1 cellular context compared by ENCODE assay signal in the genomic region with DNA sequence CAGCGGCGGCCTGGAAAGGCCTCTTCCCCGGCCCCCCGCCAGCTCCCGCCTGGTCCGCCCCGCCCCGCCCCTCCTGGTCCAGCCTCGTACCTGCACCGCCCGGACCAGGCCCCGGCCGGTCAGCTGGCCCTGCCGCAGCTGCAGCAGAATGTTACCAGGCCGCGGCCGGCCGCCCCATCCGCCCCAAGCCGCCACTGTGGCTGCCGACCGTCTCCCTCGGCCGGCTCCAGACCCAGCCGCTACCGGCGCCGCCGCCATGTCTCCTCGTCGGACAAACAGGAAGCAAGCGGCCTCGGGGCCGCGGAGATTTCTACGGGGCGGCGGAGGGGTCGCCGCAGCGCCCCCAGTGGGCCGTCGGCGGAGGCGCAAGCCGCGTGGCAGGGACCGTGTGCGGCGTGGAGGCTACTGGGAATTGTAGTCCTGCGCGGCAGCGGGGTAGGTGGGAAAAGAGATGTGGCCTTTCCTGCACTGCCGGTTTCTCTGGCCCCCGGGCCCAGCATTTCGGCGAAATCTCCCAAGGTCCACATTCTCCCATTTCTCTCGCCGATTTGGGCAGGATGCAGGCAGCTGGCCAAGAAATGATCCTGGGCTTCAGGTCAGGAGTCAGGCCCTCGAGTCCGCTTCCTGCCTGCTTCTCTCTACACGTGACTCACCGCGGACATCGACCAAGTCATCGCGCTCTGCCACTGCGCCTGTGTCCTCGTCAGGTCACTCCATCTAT.
A peak's percentile ranks its signal among the peaks of the same experiment; 100 is the strongest.
TF ChIP-seq lines count a peak whose summit lies in the region.

A gene with protein sequence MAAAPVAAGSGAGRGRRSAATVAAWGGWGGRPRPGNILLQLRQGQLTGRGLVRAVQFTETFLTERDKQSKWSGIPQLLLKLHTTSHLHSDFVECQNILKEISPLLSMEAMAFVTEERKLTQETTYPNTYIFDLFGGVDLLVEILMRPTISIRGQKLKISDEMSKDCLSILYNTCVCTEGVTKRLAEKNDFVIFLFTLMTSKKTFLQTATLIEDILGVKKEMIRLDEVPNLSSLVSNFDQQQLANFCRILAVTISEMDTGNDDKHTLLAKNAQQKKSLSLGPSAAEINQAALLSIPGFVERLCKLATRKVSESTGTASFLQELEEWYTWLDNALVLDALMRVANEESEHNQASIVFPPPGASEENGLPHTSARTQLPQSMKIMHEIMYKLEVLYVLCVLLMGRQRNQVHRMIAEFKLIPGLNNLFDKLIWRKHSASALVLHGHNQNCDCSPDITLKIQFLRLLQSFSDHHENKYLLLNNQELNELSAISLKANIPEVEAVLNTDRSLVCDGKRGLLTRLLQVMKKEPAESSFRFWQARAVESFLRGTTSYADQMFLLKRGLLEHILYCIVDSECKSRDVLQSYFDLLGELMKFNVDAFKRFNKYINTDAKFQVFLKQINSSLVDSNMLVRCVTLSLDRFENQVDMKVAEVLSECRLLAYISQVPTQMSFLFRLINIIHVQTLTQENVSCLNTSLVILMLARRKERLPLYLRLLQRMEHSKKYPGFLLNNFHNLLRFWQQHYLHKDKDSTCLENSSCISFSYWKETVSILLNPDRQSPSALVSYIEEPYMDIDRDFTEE (minus strand): TSS at position 284 of the 721 bp plus-strand sequence. CDS start 26 bp downstream, at position 258.

TF ChIP-seq in HepG2, 621 proteins besides CTCF, POLR2A, EP300 and RAD21 (continued from another document and continues in another):
- peak; percentile 30; the same call in 1 of the 2 replicates for TF ChIP-seq ZBTB37 (CRISPR knock-in tag; IDR thresholded peaks at IDR 0.05)
- TF ChIP-seq GATAD1 (CRISPR knock-in tag; IDR thresholded peaks at IDR 0.05): peak; percentile 87
- TF ChIP-seq, protein P1, sequence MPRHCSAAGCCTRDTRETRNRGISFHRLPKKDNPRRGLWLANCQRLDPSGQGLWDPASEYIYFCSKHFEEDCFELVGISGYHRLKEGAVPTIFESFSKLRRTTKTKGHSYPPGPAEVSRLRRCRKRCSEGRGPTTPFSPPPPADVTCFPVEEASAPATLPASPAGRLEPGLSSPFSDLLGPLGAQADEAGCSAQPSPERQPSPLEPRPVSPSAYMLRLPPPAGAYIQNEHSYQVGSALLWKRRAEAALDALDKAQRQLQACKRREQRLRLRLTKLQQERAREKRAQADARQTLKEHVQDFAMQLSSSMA (CRISPR knock-in tag; IDR thresholded peaks at IDR 0.05): peak; percentile 72; the same call in 1 of the 2 replicates
- TF ChIP-seq ZKSCAN8 (CRISPR knock-in tag; IDR thresholded peaks at IDR 0.05; ENCODE audit: borderline replicate concordance): peak; percentile 73; the same call in 1 of the 2 replicates
- TF ChIP-seq MEIS2 (CRISPR knock-in tag; IDR thresholded peaks at IDR 0.05): peak; percentile 92
- TF ChIP-seq ZNF598 (CRISPR knock-in tag; IDR thresholded peaks at IDR 0.05; ENCODE audit: borderline replicate concordance): peak; percentile 92; the same call in 1 of the 2 replicates
- TF ChIP-seq SALL2 (CRISPR knock-in tag; IDR thresholded peaks at IDR 0.05): peak; percentile 100
- peak; percentile 99 for TF ChIP-seq THAP11 (CRISPR knock-in tag; IDR thresholded peaks at IDR 0.05)
- TF ChIP-seq, protein P2, sequence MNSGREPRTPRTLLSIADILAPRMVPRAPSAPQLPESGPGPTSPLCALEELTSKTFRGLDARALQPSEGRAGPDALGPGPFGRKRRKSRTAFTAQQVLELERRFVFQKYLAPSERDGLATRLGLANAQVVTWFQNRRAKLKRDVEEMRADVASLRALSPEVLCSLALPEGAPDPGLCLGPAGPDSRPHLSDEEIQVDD (CRISPR knock-in tag; IDR thresholded peaks at IDR 0.05; ENCODE audit: borderline replicate concordance): peak; percentile 96
- TF ChIP-seq NCOA5 (CRISPR knock-in tag; IDR thresholded peaks at IDR 0.05): no peak
- peak; percentile 95 for TF ChIP-seq HOXA3 (CRISPR knock-in tag; IDR thresholded peaks at IDR 0.05)
- TF ChIP-seq ZNF282 (IDR thresholded peaks at IDR 0.05; ENCODE audit: partially characterized antibody): no peak
- 0 out of 2 replicates have a peak, but pooled peaks have one; percentile 82 for TF ChIP-seq ZNF546 (CRISPR knock-in tag; conservative IDR thresholded peaks at IDR 0.05)
- TF ChIP-seq JARID2 (CRISPR knock-in tag; IDR thresholded peaks at IDR 0.05; ENCODE audit: insufficient replicate concordance): no peak
- TF ChIP-seq ZNF563 (CRISPR knock-in tag; IDR thresholded peaks at IDR 0.05): peak; percentile 90
- no peak for TF ChIP-seq ZNF652 (CRISPR knock-in tag; IDR thresholded peaks at IDR 0.05; ENCODE audit: borderline replicate concordance, low read depth)
- TF ChIP-seq, protein P3, sequence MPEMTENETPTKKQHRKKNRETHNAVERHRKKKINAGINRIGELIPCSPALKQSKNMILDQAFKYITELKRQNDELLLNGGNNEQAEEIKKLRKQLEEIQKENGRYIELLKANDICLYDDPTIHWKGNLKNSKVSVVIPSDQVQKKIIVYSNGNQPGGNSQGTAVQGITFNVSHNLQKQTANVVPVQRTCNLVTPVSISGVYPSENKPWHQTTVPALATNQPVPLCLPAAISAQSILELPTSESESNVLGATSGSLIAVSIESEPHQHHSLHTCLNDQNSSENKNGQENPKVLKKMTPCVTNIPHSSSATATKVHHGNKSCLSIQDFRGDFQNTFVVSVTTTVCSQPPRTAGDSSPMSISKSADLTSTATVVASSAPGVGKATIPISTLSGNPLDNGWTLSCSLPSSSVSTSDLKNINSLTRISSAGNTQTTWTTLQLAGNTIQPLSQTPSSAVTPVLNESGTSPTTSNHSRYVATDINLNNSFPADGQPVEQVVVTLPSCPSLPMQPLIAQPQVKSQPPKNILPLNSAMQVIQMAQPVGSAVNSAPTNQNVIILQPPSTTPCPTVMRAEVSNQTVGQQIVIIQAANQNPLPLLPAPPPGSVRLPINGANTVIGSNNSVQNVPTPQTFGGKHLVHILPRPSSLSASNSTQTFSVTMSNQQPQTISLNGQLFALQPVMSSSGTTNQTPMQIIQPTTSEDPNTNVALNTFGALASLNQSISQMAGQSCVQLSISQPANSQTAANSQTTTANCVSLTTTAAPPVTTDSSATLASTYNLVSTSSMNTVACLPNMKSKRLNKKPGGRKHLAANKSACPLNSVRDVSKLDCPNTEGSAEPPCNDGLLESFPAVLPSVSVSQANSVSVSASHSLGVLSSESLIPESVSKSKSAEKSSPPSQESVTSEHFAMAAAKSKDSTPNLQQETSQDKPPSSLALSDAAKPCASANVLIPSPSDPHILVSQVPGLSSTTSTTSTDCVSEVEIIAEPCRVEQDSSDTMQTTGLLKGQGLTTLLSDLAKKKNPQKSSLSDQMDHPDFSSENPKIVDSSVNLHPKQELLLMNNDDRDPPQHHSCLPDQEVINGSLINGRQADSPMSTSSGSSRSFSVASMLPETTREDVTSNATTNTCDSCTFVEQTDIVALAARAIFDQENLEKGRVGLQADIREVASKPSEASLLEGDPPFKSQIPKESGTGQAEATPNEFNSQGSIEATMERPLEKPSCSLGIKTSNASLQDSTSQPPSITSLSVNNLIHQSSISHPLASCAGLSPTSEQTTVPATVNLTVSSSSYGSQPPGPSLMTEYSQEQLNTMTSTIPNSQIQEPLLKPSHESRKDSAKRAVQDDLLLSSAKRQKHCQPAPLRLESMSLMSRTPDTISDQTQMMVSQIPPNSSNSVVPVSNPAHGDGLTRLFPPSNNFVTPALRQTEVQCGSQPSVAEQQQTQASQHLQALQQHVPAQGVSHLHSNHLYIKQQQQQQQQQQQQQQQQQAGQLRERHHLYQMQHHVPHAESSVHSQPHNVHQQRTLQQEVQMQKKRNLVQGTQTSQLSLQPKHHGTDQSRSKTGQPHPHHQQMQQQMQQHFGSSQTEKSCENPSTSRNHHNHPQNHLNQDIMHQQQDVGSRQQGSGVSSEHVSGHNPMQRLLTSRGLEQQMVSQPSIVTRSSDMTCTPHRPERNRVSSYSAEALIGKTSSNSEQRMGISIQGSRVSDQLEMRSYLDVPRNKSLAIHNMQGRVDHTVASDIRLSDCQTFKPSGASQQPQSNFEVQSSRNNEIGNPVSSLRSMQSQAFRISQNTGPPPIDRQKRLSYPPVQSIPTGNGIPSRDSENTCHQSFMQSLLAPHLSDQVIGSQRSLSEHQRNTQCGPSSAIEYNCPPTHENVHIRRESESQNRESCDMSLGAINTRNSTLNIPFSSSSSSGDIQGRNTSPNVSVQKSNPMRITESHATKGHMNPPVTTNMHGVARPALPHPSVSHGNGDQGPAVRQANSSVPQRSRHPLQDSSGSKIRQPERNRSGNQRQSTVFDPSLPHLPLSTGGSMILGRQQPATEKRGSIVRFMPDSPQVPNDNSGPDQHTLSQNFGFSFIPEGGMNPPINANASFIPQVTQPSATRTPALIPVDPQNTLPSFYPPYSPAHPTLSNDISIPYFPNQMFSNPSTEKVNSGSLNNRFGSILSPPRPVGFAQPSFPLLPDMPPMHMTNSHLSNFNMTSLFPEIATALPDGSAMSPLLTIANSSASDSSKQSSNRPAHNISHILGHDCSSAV (CRISPR knock-in tag; IDR thresholded peaks at IDR 0.05; ENCODE audit: borderline replicate concordance): no peak; the same call in 1 of the 2 replicates
- no peak; the same call in 1 of the 2 replicates for TF ChIP-seq SRY (CRISPR knock-in tag; IDR thresholded peaks at IDR 0.05)
- TF ChIP-seq RNF2 (conservative IDR thresholded peaks at IDR 0.05; ENCODE audit: low read depth): peak; percentile 99
- TF ChIP-seq ZNF761 (CRISPR knock-in tag; conservative IDR thresholded peaks at IDR 0.05): peak; percentile 95; the same call in 1 of the 2 replicates
- TF ChIP-seq IKZF1 (IDR thresholded peaks at IDR 0.05): no peak
- TF ChIP-seq NONO (IDR thresholded peaks at IDR 0.05): no peak
- peak; percentile 98 for TF ChIP-seq NONO (CRISPR knock-in tag; conservative IDR thresholded peaks at IDR 0.05)
- TF ChIP-seq ZNF234 (CRISPR knock-in tag; conservative IDR thresholded peaks at IDR 0.05): peak; percentile 99
- TF ChIP-seq ZNF18 (CRISPR knock-in tag; IDR thresholded peaks at IDR 0.05; ENCODE audit: insufficient replicate concordance): peak; percentile 71
- TF ChIP-seq, protein P4, sequence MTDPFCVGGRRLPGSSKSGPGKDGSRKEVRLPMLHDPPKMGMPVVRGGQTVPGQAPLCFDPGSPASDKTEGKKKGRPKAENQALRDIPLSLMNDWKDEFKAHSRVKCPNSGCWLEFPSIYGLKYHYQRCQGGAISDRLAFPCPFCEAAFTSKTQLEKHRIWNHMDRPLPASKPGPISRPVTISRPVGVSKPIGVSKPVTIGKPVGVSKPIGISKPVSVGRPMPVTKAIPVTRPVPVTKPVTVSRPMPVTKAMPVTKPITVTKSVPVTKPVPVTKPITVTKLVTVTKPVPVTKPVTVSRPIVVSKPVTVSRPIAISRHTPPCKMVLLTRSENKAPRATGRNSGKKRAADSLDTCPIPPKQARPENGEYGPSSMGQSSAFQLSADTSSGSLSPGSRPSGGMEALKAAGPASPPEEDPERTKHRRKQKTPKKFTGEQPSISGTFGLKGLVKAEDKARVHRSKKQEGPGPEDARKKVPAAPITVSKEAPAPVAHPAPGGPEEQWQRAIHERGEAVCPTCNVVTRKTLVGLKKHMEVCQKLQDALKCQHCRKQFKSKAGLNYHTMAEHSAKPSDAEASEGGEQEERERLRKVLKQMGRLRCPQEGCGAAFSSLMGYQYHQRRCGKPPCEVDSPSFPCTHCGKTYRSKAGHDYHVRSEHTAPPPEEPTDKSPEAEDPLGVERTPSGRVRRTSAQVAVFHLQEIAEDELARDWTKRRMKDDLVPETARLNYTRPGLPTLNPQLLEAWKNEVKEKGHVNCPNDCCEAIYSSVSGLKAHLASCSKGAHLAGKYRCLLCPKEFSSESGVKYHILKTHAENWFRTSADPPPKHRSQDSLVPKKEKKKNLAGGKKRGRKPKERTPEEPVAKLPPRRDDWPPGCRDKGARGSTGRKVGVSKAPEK (CRISPR knock-in tag; IDR thresholded peaks at IDR 0.05; ENCODE audit: borderline replicate concordance): peak; percentile 55; the same call in 1 of the 2 replicates
- TF ChIP-seq SPEN (CRISPR knock-in tag; IDR thresholded peaks at IDR 0.05; ENCODE audit: low read depth): peak; percentile 94
- TF ChIP-seq, protein P5, sequence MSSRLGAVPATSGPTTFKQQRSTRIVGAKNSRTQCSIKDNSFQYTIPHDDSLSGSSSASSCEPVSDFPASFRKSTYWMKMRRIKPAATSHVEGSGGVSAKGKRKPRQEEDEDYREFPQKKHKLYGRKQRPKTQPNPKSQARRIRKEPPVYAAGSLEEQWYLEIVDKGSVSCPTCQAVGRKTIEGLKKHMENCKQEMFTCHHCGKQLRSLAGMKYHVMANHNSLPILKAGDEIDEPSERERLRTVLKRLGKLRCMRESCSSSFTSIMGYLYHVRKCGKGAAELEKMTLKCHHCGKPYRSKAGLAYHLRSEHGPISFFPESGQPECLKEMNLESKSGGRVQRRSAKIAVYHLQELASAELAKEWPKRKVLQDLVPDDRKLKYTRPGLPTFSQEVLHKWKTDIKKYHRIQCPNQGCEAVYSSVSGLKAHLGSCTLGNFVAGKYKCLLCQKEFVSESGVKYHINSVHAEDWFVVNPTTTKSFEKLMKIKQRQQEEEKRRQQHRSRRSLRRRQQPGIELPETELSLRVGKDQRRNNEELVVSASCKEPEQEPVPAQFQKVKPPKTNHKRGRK (CRISPR knock-in tag; IDR thresholded peaks at IDR 0.05): no peak; the same call in 1 of the 2 replicates
- peak; percentile 99 for TF ChIP-seq ZNF839 (CRISPR knock-in tag; IDR thresholded peaks at IDR 0.05; ENCODE audit: borderline replicate concordance)
- peak; percentile 98 for TF ChIP-seq ZNF788 (CRISPR knock-in tag; IDR thresholded peaks at IDR 0.05; ENCODE audit: borderline replicate concordance)
- TF ChIP-seq HMG20B (CRISPR knock-in tag; conservative IDR thresholded peaks at IDR 0.05): no peak
- peak; percentile 76; the same call in 1 of the 2 replicates for TF ChIP-seq ESRRA (CRISPR knock-in tag; IDR thresholded peaks at IDR 0.05; ENCODE audit: low read depth)
- peak; percentile 97 for TF ChIP-seq ZSCAN9 (CRISPR knock-in tag; IDR thresholded peaks at IDR 0.05; ENCODE audit: borderline replicate concordance)
